Comparison of ENCODE assay signal across 1 cellular context in genomic region chr3:53846134-53846850, GRCh38.
TF ChIP-seq lines count a peak whose summit lies in the region.

A gene with protein sequence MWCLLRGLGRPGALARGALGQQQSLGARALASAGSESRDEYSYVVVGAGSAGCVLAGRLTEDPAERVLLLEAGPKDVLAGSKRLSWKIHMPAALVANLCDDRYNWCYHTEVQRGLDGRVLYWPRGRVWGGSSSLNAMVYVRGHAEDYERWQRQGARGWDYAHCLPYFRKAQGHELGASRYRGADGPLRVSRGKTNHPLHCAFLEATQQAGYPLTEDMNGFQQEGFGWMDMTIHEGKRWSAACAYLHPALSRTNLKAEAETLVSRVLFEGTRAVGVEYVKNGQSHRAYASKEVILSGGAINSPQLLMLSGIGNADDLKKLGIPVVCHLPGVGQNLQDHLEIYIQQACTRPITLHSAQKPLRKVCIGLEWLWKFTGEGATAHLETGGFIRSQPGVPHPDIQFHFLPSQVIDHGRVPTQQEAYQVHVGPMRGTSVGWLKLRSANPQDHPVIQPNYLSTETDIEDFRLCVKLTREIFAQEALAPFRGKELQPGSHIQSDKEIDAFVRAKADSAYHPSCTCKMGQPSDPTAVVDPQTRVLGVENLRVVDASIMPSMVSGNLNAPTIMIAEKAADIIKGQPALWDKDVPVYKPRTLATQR (minus strand): TSS chr3:53846419. CDS start chr3:53824008, 22,411 bp downstream.
A gene with protein sequence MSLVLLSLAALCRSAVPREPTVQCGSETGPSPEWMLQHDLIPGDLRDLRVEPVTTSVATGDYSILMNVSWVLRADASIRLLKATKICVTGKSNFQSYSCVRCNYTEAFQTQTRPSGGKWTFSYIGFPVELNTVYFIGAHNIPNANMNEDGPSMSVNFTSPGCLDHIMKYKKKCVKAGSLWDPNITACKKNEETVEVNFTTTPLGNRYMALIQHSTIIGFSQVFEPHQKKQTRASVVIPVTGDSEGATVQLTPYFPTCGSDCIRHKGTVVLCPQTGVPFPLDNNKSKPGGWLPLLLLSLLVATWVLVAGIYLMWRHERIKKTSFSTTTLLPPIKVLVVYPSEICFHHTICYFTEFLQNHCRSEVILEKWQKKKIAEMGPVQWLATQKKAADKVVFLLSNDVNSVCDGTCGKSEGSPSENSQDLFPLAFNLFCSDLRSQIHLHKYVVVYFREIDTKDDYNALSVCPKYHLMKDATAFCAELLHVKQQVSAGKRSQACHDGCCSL (plus strand): TSS chr3:53846568. CDS start chr3:53846589, 21 bp downstream.

TF ChIP-seq in HepG2, 621 proteins besides CTCF, POLR2A, EP300 and RAD21 (continued from another document):
- TF ChIP-seq, protein P1, sequence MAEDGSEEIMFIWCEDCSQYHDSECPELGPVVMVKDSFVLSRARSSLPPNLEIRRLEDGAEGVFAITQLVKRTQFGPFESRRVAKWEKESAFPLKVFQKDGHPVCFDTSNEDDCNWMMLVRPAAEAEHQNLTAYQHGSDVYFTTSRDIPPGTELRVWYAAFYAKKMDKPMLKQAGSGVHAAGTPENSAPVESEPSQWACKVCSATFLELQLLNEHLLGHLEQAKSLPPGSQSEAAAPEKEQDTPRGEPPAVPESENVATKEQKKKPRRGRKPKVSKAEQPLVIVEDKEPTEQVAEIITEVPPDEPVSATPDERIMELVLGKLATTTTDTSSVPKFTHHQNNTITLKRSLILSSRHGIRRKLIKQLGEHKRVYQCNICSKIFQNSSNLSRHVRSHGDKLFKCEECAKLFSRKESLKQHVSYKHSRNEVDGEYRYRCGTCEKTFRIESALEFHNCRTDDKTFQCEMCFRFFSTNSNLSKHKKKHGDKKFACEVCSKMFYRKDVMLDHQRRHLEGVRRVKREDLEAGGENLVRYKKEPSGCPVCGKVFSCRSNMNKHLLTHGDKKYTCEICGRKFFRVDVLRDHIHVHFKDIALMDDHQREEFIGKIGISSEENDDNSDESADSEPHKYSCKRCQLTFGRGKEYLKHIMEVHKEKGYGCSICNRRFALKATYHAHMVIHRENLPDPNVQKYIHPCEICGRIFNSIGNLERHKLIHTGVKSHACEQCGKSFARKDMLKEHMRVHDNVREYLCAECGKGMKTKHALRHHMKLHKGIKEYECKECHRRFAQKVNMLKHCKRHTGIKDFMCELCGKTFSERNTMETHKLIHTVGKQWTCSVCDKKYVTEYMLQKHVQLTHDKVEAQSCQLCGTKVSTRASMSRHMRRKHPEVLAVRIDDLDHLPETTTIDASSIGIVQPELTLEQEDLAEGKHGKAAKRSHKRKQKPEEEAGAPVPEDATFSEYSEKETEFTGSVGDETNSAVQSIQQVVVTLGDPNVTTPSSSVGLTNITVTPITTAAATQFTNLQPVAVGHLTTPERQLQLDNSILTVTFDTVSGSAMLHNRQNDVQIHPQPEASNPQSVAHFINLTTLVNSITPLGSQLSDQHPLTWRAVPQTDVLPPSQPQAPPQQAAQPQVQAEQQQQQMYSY (CRISPR knock-in tag; IDR thresholded peaks at IDR 0.05) = no peak
- TF ChIP-seq, protein P2, sequence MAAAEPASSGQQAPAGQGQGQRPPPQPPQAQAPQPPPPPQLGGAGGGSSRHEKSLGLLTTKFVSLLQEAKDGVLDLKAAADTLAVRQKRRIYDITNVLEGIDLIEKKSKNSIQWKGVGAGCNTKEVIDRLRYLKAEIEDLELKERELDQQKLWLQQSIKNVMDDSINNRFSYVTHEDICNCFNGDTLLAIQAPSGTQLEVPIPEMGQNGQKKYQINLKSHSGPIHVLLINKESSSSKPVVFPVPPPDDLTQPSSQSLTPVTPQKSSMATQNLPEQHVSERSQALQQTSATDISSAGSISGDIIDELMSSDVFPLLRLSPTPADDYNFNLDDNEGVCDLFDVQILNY (CRISPR knock-in tag; conservative IDR thresholded peaks at IDR 0.05) = peak; percentile 94
- 0 out of 2 replicates have a peak, but pooled peaks have one; percentile 83 for TF ChIP-seq KDM4B (CRISPR knock-in tag; IDR thresholded peaks at IDR 0.05)
- peak; percentile 62 for TF ChIP-seq BCL6 (CRISPR knock-in tag; IDR thresholded peaks at IDR 0.05)
- TF ChIP-seq ZNF430 (CRISPR knock-in tag; IDR thresholded peaks at IDR 0.05) = peak; percentile 88
- TF ChIP-seq ZNF589 (CRISPR knock-in tag; conservative IDR thresholded peaks at IDR 0.05) = peak; percentile 91
- peak; percentile 89; the same call in 1 of the 2 replicates for TF ChIP-seq SNAPC5 (CRISPR knock-in tag; IDR thresholded peaks at IDR 0.05; ENCODE audit: borderline replicate concordance)
- no peak for TF ChIP-seq ZNF619 (CRISPR knock-in tag; IDR thresholded peaks at IDR 0.05)
- no peak for TF ChIP-seq ZNF775 (CRISPR knock-in tag; IDR thresholded peaks at IDR 0.05; ENCODE audit: borderline replicate concordance)
- 0 out of 2 replicates have a peak, but pooled peaks have one; percentile 34 for TF ChIP-seq ESRRA (CRISPR knock-in tag; IDR thresholded peaks at IDR 0.05; ENCODE audit: low read depth)
- TF ChIP-seq HNRNPL (IDR thresholded peaks at IDR 0.05; ENCODE audit: low read depth, low read length) = no peak
- TF ChIP-seq KMT2B (CRISPR knock-in tag; IDR thresholded peaks at IDR 0.05) = peak; percentile 46; the same call in 1 of the 2 replicates
- no peak for TF ChIP-seq SIX1 (CRISPR knock-in tag; IDR thresholded peaks at IDR 0.05; ENCODE audit: borderline replicate concordance)
- no peak for TF ChIP-seq MLXIP (CRISPR knock-in tag; IDR thresholded peaks at IDR 0.05; ENCODE audit: borderline replicate concordance)
- no peak for TF ChIP-seq EZH2 (conservative IDR thresholded peaks at IDR 0.05; ENCODE audit: low read depth, low read length)
- no peak for TF ChIP-seq SSRP1 (CRISPR knock-in tag; IDR thresholded peaks at IDR 0.05)
- TF ChIP-seq MTF1 (CRISPR knock-in tag; IDR thresholded peaks at IDR 0.05) = no peak
- 0 out of 2 replicates have a peak, but pooled peaks have one; percentile 60 for TF ChIP-seq ZNF446 (CRISPR knock-in tag; IDR thresholded peaks at IDR 0.05)
- peak; percentile 63; the same call in 1 of the 2 replicates for TF ChIP-seq ZNF607 (CRISPR knock-in tag; IDR thresholded peaks at IDR 0.05; ENCODE audit: borderline replicate concordance)
- 0 out of 2 replicates have a peak, but pooled peaks have one; percentile 40 for TF ChIP-seq JUND (CRISPR knock-in tag; IDR thresholded peaks at IDR 0.05)
- TF ChIP-seq FOXJ3 (CRISPR knock-in tag; IDR thresholded peaks at IDR 0.05; ENCODE audit: borderline replicate concordance) = no peak
- no peak for TF ChIP-seq ZKSCAN1 (IDR thresholded peaks at IDR 0.05; ENCODE audit: low read length)
- TF ChIP-seq TEAD2 (CRISPR knock-in tag; IDR thresholded peaks at IDR 0.05) = no peak
- peak; percentile 90; the same call in 1 of the 2 replicates for TF ChIP-seq PRMT3 (CRISPR knock-in tag; IDR thresholded peaks at IDR 0.05; ENCODE audit: borderline replicate concordance, low read depth)
- peak; percentile 93; the same call in 1 of the 2 replicates for TF ChIP-seq CHCHD3 (CRISPR knock-in tag; IDR thresholded peaks at IDR 0.05)
- TF ChIP-seq ZNF747 (CRISPR knock-in tag; IDR thresholded peaks at IDR 0.05; ENCODE audit: borderline replicate concordance) = peak; percentile 96
- no peak for TF ChIP-seq ZNF557 (CRISPR knock-in tag; IDR thresholded peaks at IDR 0.05)
- no peak for TF ChIP-seq ATM (IDR thresholded peaks at IDR 0.05; ENCODE audit: borderline replicate concordance)
- TF ChIP-seq ZNF468 (CRISPR knock-in tag; IDR thresholded peaks at IDR 0.05) = peak; percentile 87; the same call in 1 of the 2 replicates
- TF ChIP-seq POLR2AphosphoS2 (IDR thresholded peaks at IDR 0.05; ENCODE audit: low read depth, low read length) = no peak
- TF ChIP-seq ZNF142 (CRISPR knock-in tag; IDR thresholded peaks at IDR 0.05) = no peak; the same call in 1 of the 2 replicates
- peak; percentile 86 for TF ChIP-seq ZNF883 (CRISPR knock-in tag; IDR thresholded peaks at IDR 0.05; ENCODE audit: not compliant biosample characterization)
- no peak for TF ChIP-seq XBP1 (CRISPR knock-in tag; IDR thresholded peaks at IDR 0.05)
